ENCODE assay signal across 10 cellular contexts in the genomic region with DNA sequence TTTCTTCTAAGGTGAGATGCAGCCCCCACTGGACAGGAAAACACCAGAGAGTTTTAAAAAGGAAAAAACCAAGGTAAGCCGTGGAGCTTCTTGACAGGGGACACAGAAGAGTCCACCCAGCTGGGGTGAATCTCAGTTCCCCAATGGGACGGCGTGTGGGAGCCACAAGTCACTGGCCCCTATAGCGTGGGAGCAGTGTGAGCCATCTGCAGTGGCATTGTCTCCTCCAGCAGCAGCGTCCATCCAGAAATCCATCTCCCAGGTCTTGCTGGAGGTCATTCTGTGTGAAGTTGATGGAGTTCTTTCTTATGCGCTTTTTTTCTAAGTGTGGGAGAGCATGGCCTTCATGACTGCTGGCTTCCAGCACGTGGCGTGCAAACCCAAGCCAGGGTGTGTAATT. TPM values are rescaled to one million over a fixed set of nuclear protein-coding genes. Genes with fewer than 3 reads are reported as not detected.
DNase-seq lines count a peak whose midpoint lies in the region; ATAC-seq and TF ChIP-seq lines count a peak whose summit lies in the region.
"Had no signal": no experiment of that assay in that cellular context is flagged by ENCODE, and none has a peak within 500 bp of the region (broad histone marks: within the 10 kb centered on the region; RNA-seq: fewer than 3 reads in every experiment).

No MANE protein-coding gene starts in this region.

- intact Hi-C loops in Right ventricle myocardium superior (cut with DNase I) = no loop called here
- intact Hi-C loops in left ventricle myocardium superior (cut with micrococcal nuclease) = no loop called here

- ATAC-seq in Right ventricle myocardium superior (ENCODE audit: poor library complexity) (peak; percentile 34), left ventricle myocardium superior (no peak), WTC11 (no peak), GM19324 (IDR thresholded peaks at IDR 0.05; ENCODE audit: low FRiP score, unreplicated experiment) (no peak)

- no peaks in the 10 kb centered on the region for H3K79me2 ChIP-seq in KMS-11 (ENCODE audit: insufficient read depth, low read depth)

- H2AFZ ChIP-seq in KMS-11 (ENCODE audit: low read depth) = no peak overlapping the region

- TF ChIP-seq CTCF in KMS-11 (conservative IDR thresholded peaks at IDR 0.05; ENCODE audit: low read depth, low read length) (no peak), WTC11 (IDR thresholded peaks at IDR 0.05) (no peak), brain microvascular endothelial cell (IDR thresholded peaks at IDR 0.05; ENCODE audit: low read depth, low read length, missing control alignments) (no peak)

- H3K4me3 ChIP-seq in KMS-11 (IDR thresholded peaks at IDR 0.05; ENCODE audit: insufficient read depth, low read depth, low read length) (peak overlapping the region; percentile 62), brain microvascular endothelial cell (ENCODE audit: low read depth, low read length) (no peak overlapping the region)

- H3K4me2 ChIP-seq in KMS-11 = peak overlapping the region; percentile 87

- no peaks in the 10 kb centered on the region for H3K27me3 ChIP-seq in KMS-11 (ENCODE audit: insufficient read depth, low read depth)
- H3K27me3 ChIP-seq in brain microvascular endothelial cell (replicated peaks) = no peaks in the 10 kb centered on the region

- H3K36me3 Mint-ChIP-seq in WTC11 = peaks cover 9% of the 10 kb centered on the region

- H3K9ac ChIP-seq in KMS-11 = peak overlapping the region; percentile 39; the same call in 1 of the 2 replicates

- POLR2A ChIA-PET in WTC11 (lab: Charles Lee) = no interaction called here

- H4K20me1 ChIP-seq in KMS-11 (ENCODE audit: insufficient read depth) = no peaks in the 10 kb centered on the region

- H3K4me1 Mint-ChIP-seq in WTC11 = peaks cover 2% of the 10 kb centered on the region; the same call in 1 of the 2 replicates

- CTCF ChIA-PET in WTC11 (lab: Charles Lee) = interaction anchor here (1.0 kb wide), 1 partner anchor 98 kb away, joined by 5 read pairs; a partner anchor contains a TSS

- no peak overlapping the region for H3K27ac Mint-ChIP-seq in WTC11

- no peaks in the 10 kb centered on the region for H3K27me3 Mint-ChIP-seq in WTC11 (ENCODE audit: low read depth)
- H3K27me3 Mint-ChIP-seq: CD4-positive, CD25-positive, alpha-beta regulatory T cell had no signal

- H3K9me3 Mint-ChIP-seq in WTC11 = no peaks in the 10 kb centered on the region

- H3K27ac ChIP-seq in KMS-11 = peak overlapping the region; percentile 76
- no peak overlapping the region for H3K27ac ChIP-seq in brain microvascular endothelial cell

- in situ Hi-C loops in brain microvascular endothelial cell (cut with HindIII; ENCODE audit: low pct_ligation_motif_present, low sequenced_read_pairs) = no loop called here

- H3K4me1 ChIP-seq in KMS-11 (ENCODE audit: low read depth, poor library complexity, severe bottlenecking) = peaks cover 63% of the 10 kb centered on the region

- no peaks in the 10 kb centered on the region for H3K36me3 ChIP-seq in KMS-11 (ENCODE audit: insufficient read depth)
- no peaks in the 10 kb centered on the region for H3K36me3 ChIP-seq in brain microvascular endothelial cell (replicated peaks)

- DNase-seq in Right ventricle myocardium superior (no peak), left ventricle myocardium superior (no peak), WTC11 (ENCODE audit: low spot score) (no peak), NCI-H510A treated with DMSO at 0.1 percent for 48 hours (lab: John Stamatoyannopoulos, UW) (no peak), EL (no peak), brain microvascular endothelial cell (no peak)
- DNase-seq: NCI-H510A had no signal

- no peak overlapping the region for H3K4me3 Mint-ChIP-seq in WTC11

TF ChIP-seq in WTC11, 78 proteins besides CTCF, POLR2A, EP300 and RAD21:
- TF ChIP-seq FOXP1 (CRISPR knock-in tag; IDR thresholded peaks at IDR 0.05; ENCODE audit: borderline replicate concordance) (no peak), SOX15 (CRISPR knock-in tag; IDR thresholded peaks at IDR 0.05) (no peak), ZNF317 (CRISPR knock-in tag; IDR thresholded peaks at IDR 0.05; ENCODE audit: borderline replicate concordance, low read depth) (no peak), EMX1 (CRISPR knock-in tag; IDR thresholded peaks at IDR 0.05) (no peak), ZNF671 (CRISPR knock-in tag; IDR thresholded peaks at IDR 0.05) (no peak)
- TF ChIP-seq, protein P1, sequence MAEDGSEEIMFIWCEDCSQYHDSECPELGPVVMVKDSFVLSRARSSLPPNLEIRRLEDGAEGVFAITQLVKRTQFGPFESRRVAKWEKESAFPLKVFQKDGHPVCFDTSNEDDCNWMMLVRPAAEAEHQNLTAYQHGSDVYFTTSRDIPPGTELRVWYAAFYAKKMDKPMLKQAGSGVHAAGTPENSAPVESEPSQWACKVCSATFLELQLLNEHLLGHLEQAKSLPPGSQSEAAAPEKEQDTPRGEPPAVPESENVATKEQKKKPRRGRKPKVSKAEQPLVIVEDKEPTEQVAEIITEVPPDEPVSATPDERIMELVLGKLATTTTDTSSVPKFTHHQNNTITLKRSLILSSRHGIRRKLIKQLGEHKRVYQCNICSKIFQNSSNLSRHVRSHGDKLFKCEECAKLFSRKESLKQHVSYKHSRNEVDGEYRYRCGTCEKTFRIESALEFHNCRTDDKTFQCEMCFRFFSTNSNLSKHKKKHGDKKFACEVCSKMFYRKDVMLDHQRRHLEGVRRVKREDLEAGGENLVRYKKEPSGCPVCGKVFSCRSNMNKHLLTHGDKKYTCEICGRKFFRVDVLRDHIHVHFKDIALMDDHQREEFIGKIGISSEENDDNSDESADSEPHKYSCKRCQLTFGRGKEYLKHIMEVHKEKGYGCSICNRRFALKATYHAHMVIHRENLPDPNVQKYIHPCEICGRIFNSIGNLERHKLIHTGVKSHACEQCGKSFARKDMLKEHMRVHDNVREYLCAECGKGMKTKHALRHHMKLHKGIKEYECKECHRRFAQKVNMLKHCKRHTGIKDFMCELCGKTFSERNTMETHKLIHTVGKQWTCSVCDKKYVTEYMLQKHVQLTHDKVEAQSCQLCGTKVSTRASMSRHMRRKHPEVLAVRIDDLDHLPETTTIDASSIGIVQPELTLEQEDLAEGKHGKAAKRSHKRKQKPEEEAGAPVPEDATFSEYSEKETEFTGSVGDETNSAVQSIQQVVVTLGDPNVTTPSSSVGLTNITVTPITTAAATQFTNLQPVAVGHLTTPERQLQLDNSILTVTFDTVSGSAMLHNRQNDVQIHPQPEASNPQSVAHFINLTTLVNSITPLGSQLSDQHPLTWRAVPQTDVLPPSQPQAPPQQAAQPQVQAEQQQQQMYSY (CRISPR knock-in tag; IDR thresholded peaks at IDR 0.05) = peak; percentile 56; the same call in 1 of the 2 replicates

RNA-seq across cellular contexts. Expression of a gene that starts 17.9 kb away (rescaled TPM):
- total RNA-seq in Right ventricle myocardium superior (2.8 TPM), left ventricle myocardium superior (3.3 TPM), WTC11 (2021) (6.5 to 6.9 TPM (median 6.6 TPM) in 3 replicates)
